8 cellular contexts compared by ENCODE assay signal in the genomic region with DNA sequence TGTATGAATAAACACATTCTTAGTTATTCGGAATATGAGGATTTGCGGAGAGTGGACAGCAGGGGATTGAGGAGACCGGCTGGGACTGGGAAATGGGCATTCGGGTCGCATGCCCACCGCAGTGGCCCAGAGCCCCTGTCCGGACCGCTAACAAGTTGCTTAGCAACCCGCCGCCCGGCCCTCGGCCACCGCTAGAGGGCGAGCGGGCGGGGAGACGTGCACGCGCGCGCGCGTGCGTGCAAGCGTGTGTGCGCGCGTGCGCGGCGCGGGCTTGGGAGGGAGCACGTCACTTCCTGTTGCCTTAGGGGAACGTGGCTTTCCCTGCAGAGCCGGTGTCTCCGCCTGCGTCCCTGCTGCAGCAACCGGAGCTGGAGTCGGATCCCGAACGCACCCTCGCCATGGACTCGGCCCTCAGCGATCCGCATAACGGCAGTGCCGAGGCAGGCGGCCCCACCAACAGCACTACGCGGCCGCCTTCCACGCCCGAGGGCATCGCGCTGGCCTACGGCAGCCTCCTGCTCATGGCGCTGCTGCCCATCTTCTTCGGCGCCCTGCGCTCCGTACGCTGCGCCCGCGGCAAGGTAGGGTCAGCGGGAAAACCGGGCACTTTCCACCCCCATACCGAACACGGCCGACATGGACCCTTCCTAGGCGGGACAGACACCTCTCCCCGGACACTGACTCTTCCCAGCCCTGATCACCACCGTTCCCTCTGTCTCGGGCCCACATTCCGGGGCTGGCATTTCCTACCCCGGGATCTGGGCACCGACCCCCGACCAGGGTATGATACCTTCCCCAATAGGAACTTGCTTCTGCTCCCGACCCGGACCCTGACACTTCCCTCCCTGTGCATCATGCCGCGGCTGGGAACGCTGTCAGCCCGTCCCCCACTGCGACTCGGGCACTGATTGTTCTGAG. TPM values are rescaled to one million over a fixed set of nuclear protein-coding genes. Genes with fewer than 3 reads are reported as not detected.
DNase-seq lines count a peak whose midpoint lies in the region; ATAC-seq lines count a peak whose summit lies in the region.

HM13 (plus strand) TSS at position 289 of the 918 bp plus-strand sequence; CDS start at position 399, 110 bp downstream.

- peak within 1 kb of the TSS; percentile 41 to 89 for H3K27ac ChIP-seq in esophagus (ENCODE audit: low read depth in 2 of 2, low read length in 1 of 2)
- H3K27ac ChIP-seq in muscle layer of colon (ENCODE audit: low read depth, low read length), result peak within 1 kb of the TSS; percentile 93

- DNase-seq in DMS114 treated with DMSO at 0.1 percent for 48 hours (lab: John Stamatoyannopoulos, UW; ENCODE audit: unreplicated experiment) (peak; percentile 74), HuH-7.5 (ENCODE audit: low spot score) (peak; percentile 97), OCI-M1 (lab: John Stamatoyannopoulos, UW) (peak; percentile 93)
- DNase-seq in activated T-cell treated with anti-CD3 and anti-CD28 coated beads, Interleukin-2, amount 50 U/mL, for 1 hour, result peak; percentile 89
- DNase-seq in stimulated activated CD8-positive, alpha-beta memory T cell treated with anti-CD3 and anti-CD28 coated beads, Interleukin-7, amount 100 ng/mL, for 24 hours (ENCODE audit: low read depth), result peak; percentile 71

- WGBS in esophagus, 2 donors, result 0 to 1% methylated on average over 77 to 86 of the region's 86 CpGs

- H3K27me3 ChIP-seq in esophagus (ENCODE audit: control insufficient read depth in 1 of 2, insufficient read depth in 2 of 2, low read length in 2 of 2) (no peaks in the 10 kb centered on the region), muscle layer of colon (ENCODE audit: control insufficient read depth in 1 of 2, insufficient read depth in 2 of 2, low read length in 2 of 2) (no peaks in the 10 kb centered on the region)

- peak; percentile 80 for ATAC-seq in GM21515 (IDR thresholded peaks at IDR 0.05; ENCODE audit: unreplicated experiment)

- no peaks in the 10 kb centered on the region for H3K36me3 ChIP-seq in esophagus (ENCODE audit: control insufficient read depth in 2 of 2, insufficient read depth in 2 of 2, low read length in 1 of 2)
- peaks cover 4% of the 10 kb centered on the region for H3K36me3 ChIP-seq in muscle layer of colon (ENCODE audit: insufficient read depth, low read length)

- peak within 1 kb of the TSS; percentile 90 to 96 for H3K4me3 ChIP-seq in esophagus (ENCODE audit: low read depth in 1 of 2, low read length in 2 of 2)
- peak within 1 kb of the TSS; percentile 92 to 98 for H3K4me3 ChIP-seq in muscle layer of colon (ENCODE audit: low read depth in 1 of 2, low read length in 2 of 2)

- peak within 1 kb of the TSS; percentile 55 for H3K9ac ChIP-seq in muscle layer of colon (ENCODE audit: low read length)

- H3K9me3 ChIP-seq in esophagus (ENCODE audit: control insufficient read depth in 2 of 2, insufficient read depth in 1 of 2, low read depth in 1 of 2, low read length in 1 of 2) (no peaks in the 10 kb centered on the region), muscle layer of colon (ENCODE audit: low read length) (no peaks in the 10 kb centered on the region)

- H3K4me1 ChIP-seq in esophagus (ENCODE audit: control insufficient read depth in 2 of 2, insufficient read depth in 2 of 2, low read length in 1 of 2), result peaks cover 10 to 28% of the 10 kb centered on the region in 2 donors
- H3K4me1 ChIP-seq in muscle layer of colon (ENCODE audit: insufficient read depth, low read length), result peaks cover 27% of the 10 kb centered on the region

RNA-seq across cellular contexts. Expression of gene HM13, which starts in this region (rescaled TPM):
- polyA plus RNA-seq in esophagus, result 100 to 1,000 TPM; 167 to 272 TPM

Comparison
In these comparisons a context has a peak if more than half of its experiments do, and no peak if none do; other contexts are left out.
1. Peak in every context shown above with its lines: DNase-seq, ATAC-seq, H3K4me3 ChIP-seq and H3K27ac ChIP-seq.